Comparison of ENCODE assay signal across 10 cellular contexts in the genomic region with DNA sequence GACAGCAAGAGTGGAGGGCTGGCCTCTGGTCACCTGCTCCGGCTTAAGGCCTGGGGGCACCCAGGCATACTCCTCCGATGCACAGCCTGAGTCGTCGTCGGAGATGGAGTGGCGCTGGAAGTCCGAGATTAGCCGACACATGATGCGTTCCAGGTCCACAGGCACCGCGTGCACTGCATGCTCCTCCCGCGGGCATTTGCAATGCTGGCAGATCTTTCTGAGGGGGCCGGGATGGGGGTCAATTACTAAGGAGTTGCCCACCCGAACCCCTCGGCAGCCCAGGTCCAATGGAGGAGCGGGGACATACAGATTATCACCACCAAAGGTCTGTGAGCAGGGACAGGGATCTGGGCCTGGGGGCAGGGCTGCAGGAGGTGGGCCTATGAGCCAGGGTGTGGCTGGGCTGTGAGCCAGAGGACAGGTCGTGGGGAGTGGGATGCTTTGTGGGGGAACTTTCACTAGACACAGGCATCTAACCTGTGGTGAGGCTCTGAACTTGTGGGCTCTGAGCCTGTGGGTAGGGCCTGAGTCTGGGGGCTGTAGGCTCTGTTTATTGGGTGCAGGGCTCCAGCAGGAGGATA. TPM values are rescaled to one million over a fixed set of nuclear protein-coding genes. Genes with fewer than 3 reads are reported as not detected.
A peak's percentile ranks its signal among the peaks of the same experiment; 100 is the strongest.
DNase-seq lines count a peak whose midpoint lies in the region; ATAC-seq and TF ChIP-seq lines count a peak whose summit lies in the region.
"Had no signal": no experiment of that assay in that cellular context is flagged by ENCODE, and none has a peak within 500 bp of the region (broad histone marks: within the 10 kb centered on the region; RNA-seq: fewer than 3 reads in every experiment).

No MANE protein-coding gene starts in this region.

- no TSS peak for BruUV-seq in mammary epithelial cell (replicated peaks; lab: Mats Ljungman, UMichigan)

- dilution Hi-C loops in mammary epithelial cell (cut with HindIII; ENCODE audit: low sequenced_read_pairs): no loop called here

- no peak for TF ChIP-seq CTCF in 22Rv1 (IDR thresholded peaks at IDR 0.05)
- no peak for TF ChIP-seq CTCF in H9 (conservative IDR thresholded peaks at IDR 0.05)
- TF ChIP-seq CTCF in mammary epithelial cell (conservative IDR thresholded peaks at IDR 0.05 in 1 of 2, IDR thresholded peaks at IDR 0.05 in 1 of 2; ENCODE audit: extremely low read depth in 1 of 2, insufficient read depth in 1 of 2, low read depth in 1 of 2, low read length in 2 of 2): no peak

- H2BK20ac ChIP-seq in H9 (ENCODE audit: low read depth, low read length, poor library complexity, severe bottlenecking): no peak overlapping the region

- no peak overlapping the region for H3K4ac ChIP-seq in H9 (ENCODE audit: low read depth, low read length)

- H3K56ac ChIP-seq in H9 (ENCODE audit: insufficient read length, low read depth, low read length): no peak overlapping the region

- no peak for ATAC-seq in naive thymus-derived CD8-positive, alpha-beta T cell
- ATAC-seq in HG03520 (IDR thresholded peaks at IDR 0.05; ENCODE audit: unreplicated experiment): no peak

- H3K27ac Mint-ChIP-seq in H9: peak overlapping the region in 2 of 3 experiments; percentile 40 to 83; a peak in 2 of 7 replicates
- H3K27ac Mint-ChIP-seq in naive thymus-derived CD8-positive, alpha-beta T cell: peak overlapping the region in 4 of 10 donors; percentile 22 to 83 (median 45)

- no peak overlapping the region for H3K9ac ChIP-seq in H9 (ENCODE audit: extremely low read depth, insufficient read length, low read length)
- no peak overlapping the region for H3K9ac ChIP-seq in mammary epithelial cell (ENCODE audit: insufficient read depth, low read length)

- H2BK120ac ChIP-seq in H9 (ENCODE audit: low read depth, low read length, poor library complexity, severe bottlenecking): no peak overlapping the region

- H4K5ac ChIP-seq in H9 (ENCODE audit: insufficient read length, low read depth, low read length): no peak overlapping the region

- intact Hi-C loops in mammary epithelial cell (cut with micrococcal nuclease): loop anchor here (2.0 kb wide), 1 partner anchor 17 kb away; no protein-coding TSS in a partner anchor

- DNase-seq in H9 (no peak), mammary epithelial cell (no peak), MG63 (no peak), iPS-NIHi7 (ENCODE audit: extremely low spot score) (no peak)
- DNase-seq in naive thymus-derived CD8-positive, alpha-beta T cell: no peak
- DNase-seq in activated effector memory CD4-positive, alpha-beta T cell treated with anti-CD3 and anti-CD28 coated beads, Interleukin-2, amount 50 U/mL, for 16 hours: no peak
- DNase-seq: RPMI8226 had no signal

- H3K4me1 ChIP-seq in H9 (ENCODE audit: insufficient read depth, low read length) (no peaks in the 10 kb centered on the region), mammary epithelial cell (ENCODE audit: insufficient read depth, low read length) (peaks cover 11% of the 10 kb centered on the region)
- H3K4me1 ChIP-seq: pancreas had no signal

- H3K14ac ChIP-seq in H9 (ENCODE audit: insufficient read depth, low read length): no peak overlapping the region

- H3K79me2 ChIP-seq in H9 (ENCODE audit: insufficient read depth, low read length) (no peaks in the 10 kb centered on the region), mammary epithelial cell (ENCODE audit: insufficient read depth, low read length) (peaks cover 25% of the 10 kb centered on the region)

- H3K23ac ChIP-seq in H9 (ENCODE audit: insufficient read length, low read depth, low read length): no peak overlapping the region

- H3K27ac ChIP-seq in 22Rv1 (peak overlapping the region; percentile 80), H9 (ENCODE audit: insufficient read length, low read depth, low read length) (no peak overlapping the region), mammary epithelial cell (ENCODE audit: insufficient read depth, low read depth, low read length) (peak overlapping the region; percentile 31)

- H3K18ac ChIP-seq in H9 (ENCODE audit: insufficient read length, low read depth, low read length): no peak overlapping the region

- in situ Hi-C loops in mammary epithelial cell (cut with MboI; ENCODE audit: low sequenced_read_pairs in 2 of 2): no loop called here

- peaks cover 1% of the 10 kb centered on the region for H3K36me3 ChIP-seq in mammary epithelial cell (ENCODE audit: insufficient read depth, low read length)
- peaks cover 2% of the 10 kb centered on the region; the same call in 1 of the 2 replicates for H3K36me3 ChIP-seq in MG63
- H3K36me3 ChIP-seq: pancreas had no signal

- no peak overlapping the region for H4K8ac ChIP-seq in H9 (replicated peaks; ENCODE audit: insufficient read length, low read depth, low read length)

- H3K23me2 ChIP-seq in H9 (ENCODE audit: insufficient read length, low read depth, low read length, poor library complexity, severe bottlenecking): peaks cover 15% of the 10 kb centered on the region

- H2AK5ac ChIP-seq in H9 (ENCODE audit: insufficient read length, low read length): no peak overlapping the region

- POLR2A ChIA-PET in naive thymus-derived CD8-positive, alpha-beta T cell (lab: Charles Lee): interaction anchor here (0.7 kb wide), 1 partner anchor 28 kb away, joined by 3 read pairs; no protein-coding TSS in a partner anchor

- H3K9me3 Mint-ChIP-seq in H9: peaks cover 67 to 71% of the 10 kb centered on the region in 2 experiments
- no peaks in the 10 kb centered on the region for H3K9me3 Mint-ChIP-seq in naive thymus-derived CD8-positive, alpha-beta T cell

- peaks cover 10 to 26% of the 10 kb centered on the region in 2 experiments for H3K4me1 Mint-ChIP-seq in H9
- peaks cover 8 to 33% (median 14%) of the 10 kb centered on the region in 4 donors for H3K4me1 Mint-ChIP-seq in naive thymus-derived CD8-positive, alpha-beta T cell

- H3K79me1 ChIP-seq in H9 (ENCODE audit: insufficient read depth, low read depth, low read length, poor library complexity, severe bottlenecking): no peaks in the 10 kb centered on the region

- peaks cover 23% of the 10 kb centered on the region for H3K9me3 ChIP-seq in H9 (ENCODE audit: control insufficient read depth, low read depth, low read length)
- H3K9me3 ChIP-seq in mammary epithelial cell (replicated peaks; ENCODE audit: insufficient read depth, low read length): peaks cover 5% of the 10 kb centered on the region
- no peaks in the 10 kb centered on the region for H3K9me3 ChIP-seq in MG63
- H3K9me3 ChIP-seq: pancreas had no signal

- no peak overlapping the region for H4K91ac ChIP-seq in H9 (ENCODE audit: insufficient read length, low read depth, low read length)

- CTCF ChIA-PET in mammary epithelial cell (lab: Charles Lee; ENCODE audit: low non-redundant PET): no interaction called here

- H3K27me3 Mint-ChIP-seq in H9 (ENCODE audit: low read depth): peaks cover 2% of the 10 kb centered on the region
- H3K27me3 Mint-ChIP-seq in naive thymus-derived CD8-positive, alpha-beta T cell: no peaks in the 10 kb centered on the region

- no peaks in the 10 kb centered on the region for H4K20me1 ChIP-seq in H9 (ENCODE audit: control insufficient read depth, insufficient read depth, insufficient read length)
- H4K20me1 ChIP-seq in mammary epithelial cell (ENCODE audit: insufficient read depth, low read length): no peaks in the 10 kb centered on the region

- no peak overlapping the region for H2BK15ac ChIP-seq in H9 (ENCODE audit: low read depth, low read length)

- no peak overlapping the region for H2AFZ ChIP-seq in H9 (ENCODE audit: low read length)
- no peak overlapping the region for H2AFZ ChIP-seq in mammary epithelial cell (ENCODE audit: low read depth, low read length)

- H3K4me2 ChIP-seq in H9 (ENCODE audit: insufficient read depth, insufficient read length, low read length): no peak overlapping the region
- peak overlapping the region; percentile 82 for H3K4me2 ChIP-seq in mammary epithelial cell (ENCODE audit: insufficient read depth, low read depth, low read length)

- H3K36me3 Mint-ChIP-seq in H9 (ENCODE audit: insufficient read depth in 1 of 3, low read depth in 3 of 3): peaks cover 16 to 36% (median 28%) of the 10 kb centered on the region in 3 experiments
- H3K36me3 Mint-ChIP-seq in naive thymus-derived CD8-positive, alpha-beta T cell: peaks cover 0 to 32% (median 0%) of the 10 kb centered on the region in 3 donors

- H3K4me3 ChIP-seq in mammary epithelial cell (replicated peaks in 1 of 3; ENCODE audit: insufficient read depth in 1 of 3, low read depth in 2 of 3, low read length in 3 of 3) (peak overlapping the region; percentile 21 to 43 (median 30)), MG63 (no peak overlapping the region)

- H3K27me3 ChIP-seq in H9 (ENCODE audit: insufficient read depth, low read length) (no peaks in the 10 kb centered on the region), mammary epithelial cell (ENCODE audit: insufficient read depth, low read length) (no peaks in the 10 kb centered on the region), MG63 (no peaks in the 10 kb centered on the region)
- H3K27me3 ChIP-seq: pancreas had no signal

- no peak overlapping the region for H3T11ph ChIP-seq in H9 (ENCODE audit: low read length)

- peak overlapping the region; percentile 46 to 84 for H3K4me3 Mint-ChIP-seq in H9
- peak overlapping the region in 7 of 10 donors; percentile 2 to 81 (median 15) for H3K4me3 Mint-ChIP-seq in naive thymus-derived CD8-positive, alpha-beta T cell

- no peak overlapping the region for H2BK12ac ChIP-seq in H9 (ENCODE audit: insufficient read length, low read depth, low read length)

- no peak overlapping the region for H2BK5ac ChIP-seq in H9 (ENCODE audit: insufficient read length, low read length)

- no CpG with 5 or more reads among the region's 18 CpGs for WGBS in H9 (ENCODE audit: extremely low coverage, insufficient read length, low lambda C conversion rate)
- 60% methylated on average over 10 of the region's 18 CpGs for WGBS in mammary epithelial cell (ENCODE audit: low coverage, missing lambda C conversion rate)

RNA-seq across cellular contexts. Expression of a gene that starts 2.4 kb away (rescaled TPM):
- 9.7 and 12.2 TPM in 2 replicates for total RNA-seq in H9 (2021)
- 10 to 100 TPM; 13.2 to 25.4 TPM for total RNA-seq in mammary epithelial cell
- 13.2 TPM for polyA plus RNA-seq in mammary epithelial cell
- 34.0 TPM for polyA minus RNA-seq in mammary epithelial cell
- total RNA-seq in naive thymus-derived CD8-positive, alpha-beta T cell: 10 to 100 TPM in 1 of 2 experiments, 1 to 10 TPM in 1; 8.5 to 10.1 TPM
- 1 to 10 TPM; 1.3 to 2.9 (median 2.0) TPM for polyA plus RNA-seq in naive thymus-derived CD8-positive, alpha-beta T cell
- 1.2 and 8.3 TPM in 2 replicates for total RNA-seq in MG63 (2014; rRNA removed; shearing (Covaris generic); ENCODE audit: low replicate concordance)

RNA-seq across cellular contexts. Expression of a gene that starts 12.1 kb away (rescaled TPM):
- total RNA-seq in H9 (2021) (11.7 and 12.1 TPM in 2 replicates), mammary epithelial cell (100 to 1,000 TPM in 1 of 2 donors, 10 to 100 TPM in 1; 68.5 to 377 TPM)
- 629 TPM for polyA plus RNA-seq in mammary epithelial cell
- polyA minus RNA-seq in mammary epithelial cell: 468 TPM
- total RNA-seq in naive thymus-derived CD8-positive, alpha-beta T cell: 1 to 10 TPM; 6.4 to 6.7 TPM
- polyA plus RNA-seq in naive thymus-derived CD8-positive, alpha-beta T cell: 100 to 1,000 TPM; 117 to 141 (median 119) TPM
- 114 and 139 TPM in 2 replicates for total RNA-seq in MG63 (2014; rRNA removed; shearing (Covaris generic); ENCODE audit: low replicate concordance)

RNA-seq across cellular contexts. Expression of a gene that starts 16.2 kb away (rescaled TPM):
- total RNA-seq in H9 (2021) (1.8 and 2.1 TPM in 2 replicates), mammary epithelial cell (under 1 TPM in 1 of 2 donors, not detected in 1; 0.49 TPM)
- polyA plus RNA-seq in mammary epithelial cell: 0.09 TPM
- polyA minus RNA-seq in mammary epithelial cell: not detected
- under 1 TPM; 0.34 to 0.58 TPM for total RNA-seq in naive thymus-derived CD8-positive, alpha-beta T cell
- under 1 TPM; 0.27 to 0.41 (median 0.40) TPM for polyA plus RNA-seq in naive thymus-derived CD8-positive, alpha-beta T cell
- total RNA-seq in MG63 (2014; rRNA removed; shearing (Covaris generic); ENCODE audit: low replicate concordance): 0.17 and 0.63 TPM in 2 replicates

RNA-seq across cellular contexts. Expression of a gene that starts 21.2 kb away (rescaled TPM):
- total RNA-seq in H9 (2021): 1.3 and 1.9 TPM in 2 replicates
- 1 to 10 TPM; 1.4 to 2.8 TPM for total RNA-seq in mammary epithelial cell
- 1.3 TPM for polyA plus RNA-seq in mammary epithelial cell
- not detected for polyA minus RNA-seq in mammary epithelial cell
- 1 to 10 TPM in 1 of 2 experiments, under 1 TPM in 1; 0.96 to 1.2 TPM for total RNA-seq in naive thymus-derived CD8-positive, alpha-beta T cell
- polyA plus RNA-seq in naive thymus-derived CD8-positive, alpha-beta T cell: under 1 TPM; 0.52 to 0.77 (median 0.71) TPM
- total RNA-seq in MG63 (2014; rRNA removed; shearing (Covaris generic); ENCODE audit: low replicate concordance): 1.1 and 3.2 TPM in 2 replicates

RNA-seq across cellular contexts. Expression of a gene that starts 49.3 kb away (rescaled TPM):
- total RNA-seq in H9 (2021) (0.94 and 1.4 TPM in 2 replicates), mammary epithelial cell (under 1 TPM in 1 of 2 donors, not detected in 1; under 0.01 TPM)
- polyA plus RNA-seq in mammary epithelial cell: not detected
- not detected for polyA minus RNA-seq in mammary epithelial cell
- 1 to 10 TPM; 3.6 to 3.8 TPM for total RNA-seq in naive thymus-derived CD8-positive, alpha-beta T cell
- under 1 TPM in 1 of 3 donors, not detected in 2; 0.02 TPM for polyA plus RNA-seq in naive thymus-derived CD8-positive, alpha-beta T cell
- total RNA-seq in MG63 (2014; rRNA removed; shearing (Covaris generic); ENCODE audit: low replicate concordance): not detected in 2 replicates
